8 cellular contexts compared by ENCODE assay signal in the genomic region with DNA sequence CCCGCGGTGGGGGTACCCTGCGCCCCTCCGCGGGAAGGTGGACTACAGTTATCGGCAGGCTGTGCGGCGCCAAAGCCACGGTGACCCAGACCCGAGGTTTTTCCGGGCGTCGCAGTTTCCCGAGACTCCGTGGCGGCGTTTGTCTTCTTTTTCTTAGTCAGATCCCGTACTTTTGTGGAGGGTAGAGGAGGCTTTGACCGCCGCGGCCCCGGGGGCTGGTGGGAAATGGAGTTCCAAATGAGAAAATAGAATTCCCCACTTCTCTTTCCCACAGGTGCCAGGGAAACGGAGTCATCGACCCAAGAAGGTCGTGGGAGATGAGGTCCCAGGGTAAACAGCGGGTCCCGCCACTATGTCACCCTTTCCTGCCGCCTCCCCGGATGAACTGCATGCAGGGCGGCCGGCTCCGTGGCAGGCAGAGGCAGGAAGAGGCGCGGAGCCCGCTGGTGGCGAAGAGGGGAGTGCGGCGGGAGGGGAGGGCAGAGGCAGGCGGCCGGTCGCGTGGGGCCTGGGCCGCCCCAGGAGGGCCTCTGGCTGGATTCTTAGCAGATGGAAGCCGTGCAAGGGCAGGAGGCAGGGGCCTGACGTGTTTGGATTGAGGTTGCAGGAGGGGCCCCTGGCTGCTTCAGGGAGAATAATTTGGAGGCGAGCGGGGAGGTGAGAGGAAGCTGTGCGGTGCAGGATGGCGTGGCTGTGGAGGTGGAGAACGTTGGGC. TPM values are rescaled to one million over a fixed set of nuclear protein-coding genes. Genes with fewer than 3 reads are reported as not detected.
DNase-seq lines count a peak whose midpoint lies in the region; ATAC-seq, FAIRE-seq and TF ChIP-seq lines count a peak whose summit lies in the region.

No MANE protein-coding gene starts in this region.

- H3K4me1 Mint-ChIP-seq in activated T-helper 17 cell treated with anti-CD3 and anti-CD28 coated beads, Interleukin-2, amount 50 U/mL, for 72 hours: peaks cover 13% of the 10 kb centered on the region

- H3K9me3 ChIP-seq in HUES6 (ENCODE audit: control insufficient read depth, insufficient read depth, low read depth, low read length) (no peaks in the 10 kb centered on the region), pancreas (no peaks in the 10 kb centered on the region)

- H3K27ac Mint-ChIP-seq in activated T-helper 17 cell treated with anti-CD3 and anti-CD28 coated beads, Interleukin-2, amount 50 U/mL, for 72 hours: peak overlapping the region; percentile 85

- H3K36me3 Mint-ChIP-seq in activated T-helper 17 cell treated with anti-CD3 and anti-CD28 coated beads, Interleukin-2, amount 50 U/mL, for 72 hours (ENCODE audit: low read depth): peaks cover 4% of the 10 kb centered on the region

- H3K4me3 Mint-ChIP-seq in activated T-helper 17 cell treated with anti-CD3 and anti-CD28 coated beads, Interleukin-2, amount 50 U/mL, for 72 hours: peak overlapping the region; percentile 82

- no peaks in the 10 kb centered on the region for H3K9me3 Mint-ChIP-seq in activated T-helper 17 cell treated with anti-CD3 and anti-CD28 coated beads, Interleukin-2, amount 50 U/mL, for 72 hours

- WGBS in pancreas, 2 donors: 17 to 22% methylated on average over 49 to 50 of the region's 50 CpGs

- H3K36me3 ChIP-seq in HUES6 (ENCODE audit: control insufficient read depth, insufficient read depth, low read length) (peaks cover 32% of the 10 kb centered on the region), pancreas (peaks cover under 1 to 14% (median 3%) of the 10 kb centered on the region in 3 donors)

- ATAC-seq in activated T-helper 17 cell treated with anti-CD3 and anti-CD28 coated beads, Interleukin-2, amount 50 U/mL, for 72 hours (replicated peaks): peak; percentile 87
- ATAC-seq in pancreas (peak; percentile 50 to 82 (median 71)), GM18520 (IDR thresholded peaks at IDR 0.05; ENCODE audit: unreplicated experiment) (no peak), GM21723 (IDR thresholded peaks at IDR 0.05; ENCODE audit: unreplicated experiment) (no peak)

- DNase-seq in fibroblast of peridontal ligament (ENCODE audit: extremely low read depth) (peak; percentile 24), pancreas (peak in 2 of 6 donors; percentile 81), DMS79 treated with DMSO at 0.1 percent for 48 hours (lab: John Stamatoyannopoulos, UW) (no peak), NCI-H345 (lab: John Stamatoyannopoulos, UW) (no peak)

- H3K27ac ChIP-seq in HUES6 (ENCODE audit: low read depth, low read length) (0 out of 2 replicates have a peak overlapping the region, but pooled peaks have one; percentile 18), pancreas (peak overlapping the region; percentile 15 to 65 (median 44))

- TF ChIP-seq CTCF in pancreas (IDR thresholded peaks at IDR 0.05): no peak

- intact Hi-C loops in pancreas (cut with DNase I): no loop called here

- no peaks in the 10 kb centered on the region for H3K27me3 Mint-ChIP-seq in activated T-helper 17 cell treated with anti-CD3 and anti-CD28 coated beads, Interleukin-2, amount 50 U/mL, for 72 hours

- no peaks in the 10 kb centered on the region for H3K27me3 ChIP-seq in HUES6 (ENCODE audit: control insufficient read depth, insufficient read depth, low read length)
- no peaks in the 10 kb centered on the region for H3K27me3 ChIP-seq in pancreas

- H3K9ac ChIP-seq in HUES6 (ENCODE audit: low read length): peak overlapping the region; percentile 61

- H3K4me3 ChIP-seq in HUES6 (ENCODE audit: low read depth, low read length) (peak overlapping the region; percentile 79), pancreas (peak overlapping the region; percentile 31 to 60 (median 42))

- FAIRE-seq in pancreas (lab: Jason Lieb, UNC): no peak

- H3K4me1 ChIP-seq in HUES6 (ENCODE audit: control insufficient read depth, insufficient read depth, low read length) (peaks cover 5% of the 10 kb centered on the region), pancreas (peaks cover 0 to 6% (median 3%) of the 10 kb centered on the region in 3 donors)

RNA-seq across cellular contexts. Expression of gene CYTH2, which starts 11.5 kb away (rescaled TPM):
- 10 to 100 TPM; 30.6 to 35.4 TPM for total RNA-seq in activated T-helper 17 cell treated with anti-CD3 and anti-CD28 coated beads, Interleukin-2, amount 50 U/mL, for 72 hours
- total RNA-seq in pancreas: 10 to 100 TPM; 25.4 to 39.2 (median 29.1) TPM
- polyA plus RNA-seq in pancreas: 10 to 100 TPM; 51.7 to 54.2 TPM

RNA-seq across cellular contexts. Expression of gene KCNJ14, which starts 25.3 kb away (rescaled TPM):
- total RNA-seq in activated T-helper 17 cell treated with anti-CD3 and anti-CD28 coated beads, Interleukin-2, amount 50 U/mL, for 72 hours: 1 to 10 TPM; 1.7 to 2.1 TPM
- under 1 TPM; 0.20 to 0.56 (median 0.37) TPM for total RNA-seq in pancreas
- polyA plus RNA-seq in pancreas: under 1 TPM; 0.49 to 0.59 TPM

RNA-seq across cellular contexts. Expression of gene LMTK3, which starts 31.0 kb away (rescaled TPM):
- total RNA-seq in activated T-helper 17 cell treated with anti-CD3 and anti-CD28 coated beads, Interleukin-2, amount 50 U/mL, for 72 hours: 1 to 10 TPM; 3.8 to 5.9 TPM
- total RNA-seq in pancreas: 1 to 10 TPM; 2.3 to 4.1 (median 2.8) TPM
- 1 to 10 TPM; 4.1 to 7.7 TPM for polyA plus RNA-seq in pancreas

RNA-seq across cellular contexts. Expression of gene GRWD1, which starts 34.9 kb away (rescaled TPM):
- 10 to 100 TPM; 34.9 to 72.9 TPM for total RNA-seq in activated T-helper 17 cell treated with anti-CD3 and anti-CD28 coated beads, Interleukin-2, amount 50 U/mL, for 72 hours
- 10 to 100 TPM; 13.0 to 23.1 (median 18.2) TPM for total RNA-seq in pancreas
- polyA plus RNA-seq in pancreas: 10 to 100 TPM in 1 of 2 donors, 1 to 10 TPM in 1; 8.6 to 10.2 TPM

Comparison
In these comparisons a context has a peak if more than half of its experiments do, and no peak if none do; other contexts are left out.
1. ATAC-seq: peak in activated T-helper 17 cell treated with anti-CD3 and anti-CD28 coated beads, Interleukin-2, amount 50 U/mL, for 72 hours (single experiment) and pancreas (4 of 4); none in GM18520 (single experiment) and GM21723 (single experiment).